1 cellular context compared by ENCODE assay signal in the genomic region with DNA sequence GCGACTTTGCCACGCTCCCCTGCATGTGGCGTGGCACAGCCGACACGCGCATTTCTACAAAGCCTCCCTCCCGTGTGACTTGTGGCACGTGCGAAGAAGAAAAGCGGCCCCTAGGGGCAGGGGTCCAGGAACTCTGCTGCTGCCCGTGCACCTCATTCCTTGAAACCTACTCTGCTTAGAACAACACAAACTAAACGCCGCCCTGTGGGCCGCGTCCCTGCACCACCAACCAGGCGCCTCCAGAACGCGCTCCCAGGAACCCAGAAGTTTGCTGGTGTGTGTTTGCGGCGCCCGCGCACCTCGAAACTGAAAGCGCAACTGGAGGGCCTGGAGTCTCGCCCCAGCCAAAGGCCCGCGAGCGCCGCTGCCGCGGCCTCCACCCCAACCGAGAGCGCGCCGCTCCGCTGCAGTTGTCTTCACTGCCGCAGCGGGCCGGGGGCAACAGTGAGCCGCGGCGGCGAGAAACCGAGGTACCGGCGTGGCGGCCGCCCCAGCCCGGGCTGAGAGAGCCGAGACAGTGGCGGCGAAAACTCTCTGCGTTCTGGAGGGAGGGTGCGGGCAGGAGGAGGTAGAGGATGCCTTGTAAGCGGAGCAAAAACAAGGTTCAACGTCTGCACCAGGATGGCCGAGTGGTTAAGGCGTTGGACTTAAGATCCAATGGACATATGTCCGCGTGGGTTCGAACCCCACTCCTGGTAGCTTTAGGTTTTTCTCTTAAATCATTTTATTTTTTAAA.
TF ChIP-seq lines count a peak whose summit lies in the region.

No MANE protein-coding gene starts in this region.

TF ChIP-seq in GM12878, 131 proteins besides CTCF, POLR2A, EP300 and RAD21 (continued from another document and continues in another):
- TF ChIP-seq, protein P1, sequence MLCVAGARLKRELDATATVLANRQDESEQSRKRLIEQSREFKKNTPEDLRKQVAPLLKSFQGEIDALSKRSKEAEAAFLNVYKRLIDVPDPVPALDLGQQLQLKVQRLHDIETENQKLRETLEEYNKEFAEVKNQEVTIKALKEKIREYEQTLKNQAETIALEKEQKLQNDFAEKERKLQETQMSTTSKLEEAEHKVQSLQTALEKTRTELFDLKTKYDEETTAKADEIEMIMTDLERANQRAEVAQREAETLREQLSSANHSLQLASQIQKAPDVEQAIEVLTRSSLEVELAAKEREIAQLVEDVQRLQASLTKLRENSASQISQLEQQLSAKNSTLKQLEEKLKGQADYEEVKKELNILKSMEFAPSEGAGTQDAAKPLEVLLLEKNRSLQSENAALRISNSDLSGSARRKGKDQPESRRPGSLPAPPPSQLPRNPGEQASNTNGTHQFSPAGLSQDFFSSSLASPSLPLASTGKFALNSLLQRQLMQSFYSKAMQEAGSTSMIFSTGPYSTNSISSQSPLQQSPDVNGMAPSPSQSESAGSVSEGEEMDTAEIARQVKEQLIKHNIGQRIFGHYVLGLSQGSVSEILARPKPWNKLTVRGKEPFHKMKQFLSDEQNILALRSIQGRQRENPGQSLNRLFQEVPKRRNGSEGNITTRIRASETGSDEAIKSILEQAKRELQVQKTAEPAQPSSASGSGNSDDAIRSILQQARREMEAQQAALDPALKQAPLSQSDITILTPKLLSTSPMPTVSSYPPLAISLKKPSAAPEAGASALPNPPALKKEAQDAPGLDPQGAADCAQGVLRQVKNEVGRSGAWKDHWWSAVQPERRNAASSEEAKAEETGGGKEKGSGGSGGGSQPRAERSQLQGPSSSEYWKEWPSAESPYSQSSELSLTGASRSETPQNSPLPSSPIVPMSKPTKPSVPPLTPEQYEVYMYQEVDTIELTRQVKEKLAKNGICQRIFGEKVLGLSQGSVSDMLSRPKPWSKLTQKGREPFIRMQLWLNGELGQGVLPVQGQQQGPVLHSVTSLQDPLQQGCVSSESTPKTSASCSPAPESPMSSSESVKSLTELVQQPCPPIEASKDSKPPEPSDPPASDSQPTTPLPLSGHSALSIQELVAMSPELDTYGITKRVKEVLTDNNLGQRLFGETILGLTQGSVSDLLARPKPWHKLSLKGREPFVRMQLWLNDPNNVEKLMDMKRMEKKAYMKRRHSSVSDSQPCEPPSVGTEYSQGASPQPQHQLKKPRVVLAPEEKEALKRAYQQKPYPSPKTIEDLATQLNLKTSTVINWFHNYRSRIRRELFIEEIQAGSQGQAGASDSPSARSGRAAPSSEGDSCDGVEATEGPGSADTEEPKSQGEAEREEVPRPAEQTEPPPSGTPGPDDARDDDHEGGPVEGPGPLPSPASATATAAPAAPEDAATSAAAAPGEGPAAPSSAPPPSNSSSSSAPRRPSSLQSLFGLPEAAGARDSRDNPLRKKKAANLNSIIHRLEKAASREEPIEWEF (IDR thresholded peaks at IDR 0.05; ENCODE audit: insufficient replicate concordance, low read depth, low read length) = no peak
- TF ChIP-seq ASH2L (IDR thresholded peaks at IDR 0.05; ENCODE audit: borderline replicate concordance, low read depth) = peak; percentile 100
- TF ChIP-seq SMC3 (IDR thresholded peaks at IDR 0.05; ENCODE audit: borderline replicate concordance, low read length) = peak; percentile 52
- 0 out of 2 replicates have a peak, but pooled peaks have one; percentile 7 for TF ChIP-seq ZNF384 (IDR thresholded peaks at IDR 0.05; ENCODE audit: borderline replicate concordance, low read depth, low read length)
- no peak for TF ChIP-seq RAD51 (IDR thresholded peaks at IDR 0.05)
- TF ChIP-seq MXI1 (IDR thresholded peaks at IDR 0.05; ENCODE audit: low read depth, low read length) = peak; percentile 80
- peak; percentile 64 for TF ChIP-seq FOXK2 (IDR thresholded peaks at IDR 0.05)
- TF ChIP-seq, protein P2, sequence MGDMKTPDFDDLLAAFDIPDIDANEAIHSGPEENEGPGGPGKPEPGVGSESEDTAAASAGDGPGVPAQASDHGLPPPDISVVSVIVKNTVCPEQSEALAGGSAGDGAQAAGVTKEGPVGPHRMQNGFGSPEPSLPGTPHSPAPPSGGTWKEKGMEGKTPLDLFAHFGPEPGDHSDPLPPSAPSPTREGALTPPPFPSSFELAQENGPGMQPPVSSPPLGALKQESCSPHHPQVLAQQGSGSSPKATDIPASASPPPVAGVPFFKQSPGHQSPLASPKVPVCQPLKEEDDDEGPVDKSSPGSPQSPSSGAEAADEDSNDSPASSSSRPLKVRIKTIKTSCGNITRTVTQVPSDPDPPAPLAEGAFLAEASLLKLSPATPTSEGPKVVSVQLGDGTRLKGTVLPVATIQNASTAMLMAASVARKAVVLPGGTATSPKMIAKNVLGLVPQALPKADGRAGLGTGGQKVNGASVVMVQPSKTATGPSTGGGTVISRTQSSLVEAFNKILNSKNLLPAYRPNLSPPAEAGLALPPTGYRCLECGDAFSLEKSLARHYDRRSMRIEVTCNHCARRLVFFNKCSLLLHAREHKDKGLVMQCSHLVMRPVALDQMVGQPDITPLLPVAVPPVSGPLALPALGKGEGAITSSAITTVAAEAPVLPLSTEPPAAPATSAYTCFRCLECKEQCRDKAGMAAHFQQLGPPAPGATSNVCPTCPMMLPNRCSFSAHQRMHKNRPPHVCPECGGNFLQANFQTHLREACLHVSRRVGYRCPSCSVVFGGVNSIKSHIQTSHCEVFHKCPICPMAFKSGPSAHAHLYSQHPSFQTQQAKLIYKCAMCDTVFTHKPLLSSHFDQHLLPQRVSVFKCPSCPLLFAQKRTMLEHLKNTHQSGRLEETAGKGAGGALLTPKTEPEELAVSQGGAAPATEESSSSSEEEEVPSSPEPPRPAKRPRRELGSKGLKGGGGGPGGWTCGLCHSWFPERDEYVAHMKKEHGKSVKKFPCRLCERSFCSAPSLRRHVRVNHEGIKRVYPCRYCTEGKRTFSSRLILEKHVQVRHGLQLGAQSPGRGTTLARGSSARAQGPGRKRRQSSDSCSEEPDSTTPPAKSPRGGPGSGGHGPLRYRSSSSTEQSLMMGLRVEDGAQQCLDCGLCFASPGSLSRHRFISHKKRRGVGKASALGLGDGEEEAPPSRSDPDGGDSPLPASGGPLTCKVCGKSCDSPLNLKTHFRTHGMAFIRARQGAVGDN (IDR thresholded peaks at IDR 0.05) = peak; percentile 70
- TF ChIP-seq, protein P3, sequence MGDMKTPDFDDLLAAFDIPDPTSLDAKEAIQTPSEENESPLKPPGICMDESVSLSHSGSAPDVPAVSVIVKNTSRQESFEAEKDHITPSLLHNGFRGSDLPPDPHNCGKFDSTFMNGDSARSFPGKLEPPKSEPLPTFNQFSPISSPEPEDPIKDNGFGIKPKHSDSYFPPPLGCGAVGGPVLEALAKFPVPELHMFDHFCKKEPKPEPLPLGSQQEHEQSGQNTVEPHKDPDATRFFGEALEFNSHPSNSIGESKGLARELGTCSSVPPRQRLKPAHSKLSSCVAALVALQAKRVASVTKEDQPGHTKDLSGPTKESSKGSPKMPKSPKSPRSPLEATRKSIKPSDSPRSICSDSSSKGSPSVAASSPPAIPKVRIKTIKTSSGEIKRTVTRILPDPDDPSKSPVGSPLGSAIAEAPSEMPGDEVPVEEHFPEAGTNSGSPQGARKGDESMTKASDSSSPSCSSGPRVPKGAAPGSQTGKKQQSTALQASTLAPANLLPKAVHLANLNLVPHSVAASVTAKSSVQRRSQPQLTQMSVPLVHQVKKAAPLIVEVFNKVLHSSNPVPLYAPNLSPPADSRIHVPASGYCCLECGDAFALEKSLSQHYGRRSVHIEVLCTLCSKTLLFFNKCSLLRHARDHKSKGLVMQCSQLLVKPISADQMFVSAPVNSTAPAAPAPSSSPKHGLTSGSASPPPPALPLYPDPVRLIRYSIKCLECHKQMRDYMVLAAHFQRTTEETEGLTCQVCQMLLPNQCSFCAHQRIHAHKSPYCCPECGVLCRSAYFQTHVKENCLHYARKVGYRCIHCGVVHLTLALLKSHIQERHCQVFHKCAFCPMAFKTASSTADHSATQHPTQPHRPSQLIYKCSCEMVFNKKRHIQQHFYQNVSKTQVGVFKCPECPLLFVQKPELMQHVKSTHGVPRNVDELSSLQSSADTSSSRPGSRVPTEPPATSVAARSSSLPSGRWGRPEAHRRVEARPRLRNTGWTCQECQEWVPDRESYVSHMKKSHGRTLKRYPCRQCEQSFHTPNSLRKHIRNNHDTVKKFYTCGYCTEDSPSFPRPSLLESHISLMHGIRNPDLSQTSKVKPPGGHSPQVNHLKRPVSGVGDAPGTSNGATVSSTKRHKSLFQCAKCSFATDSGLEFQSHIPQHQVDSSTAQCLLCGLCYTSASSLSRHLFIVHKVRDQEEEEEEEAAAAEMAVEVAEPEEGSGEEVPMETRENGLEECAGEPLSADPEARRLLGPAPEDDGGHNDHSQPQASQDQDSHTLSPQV (IDR thresholded peaks at IDR 0.05) = no peak
- TF ChIP-seq MYC (IDR thresholded peaks at IDR 0.05; ENCODE audit: insufficient read depth, insufficient read length, insufficient replicate concordance, low read length, severe bottlenecking) = peak; percentile 30
- TF ChIP-seq, protein P4, sequence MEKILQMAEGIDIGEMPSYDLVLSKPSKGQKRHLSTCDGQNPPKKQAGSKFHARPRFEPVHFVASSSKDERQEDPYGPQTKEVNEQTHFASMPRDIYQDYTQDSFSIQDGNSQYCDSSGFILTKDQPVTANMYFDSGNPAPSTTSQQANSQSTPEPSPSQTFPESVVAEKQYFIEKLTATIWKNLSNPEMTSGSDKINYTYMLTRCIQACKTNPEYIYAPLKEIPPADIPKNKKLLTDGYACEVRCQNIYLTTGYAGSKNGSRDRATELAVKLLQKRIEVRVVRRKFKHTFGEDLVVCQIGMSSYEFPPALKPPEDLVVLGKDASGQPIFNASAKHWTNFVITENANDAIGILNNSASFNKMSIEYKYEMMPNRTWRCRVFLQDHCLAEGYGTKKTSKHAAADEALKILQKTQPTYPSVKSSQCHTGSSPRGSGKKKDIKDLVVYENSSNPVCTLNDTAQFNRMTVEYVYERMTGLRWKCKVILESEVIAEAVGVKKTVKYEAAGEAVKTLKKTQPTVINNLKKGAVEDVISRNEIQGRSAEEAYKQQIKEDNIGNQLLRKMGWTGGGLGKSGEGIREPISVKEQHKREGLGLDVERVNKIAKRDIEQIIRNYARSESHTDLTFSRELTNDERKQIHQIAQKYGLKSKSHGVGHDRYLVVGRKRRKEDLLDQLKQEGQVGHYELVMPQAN (conservative IDR thresholded peaks at IDR 0.05) = peak; percentile 66; the same call in 1 of the 2 replicates
- TF ChIP-seq SIX5 (IDR thresholded peaks at IDR 0.05; ENCODE audit: low read depth, low read length, severe bottlenecking) = peak; percentile 3
- no peak for TF ChIP-seq SUPT20H (IDR thresholded peaks at IDR 0.05; ENCODE audit: borderline replicate concordance, control insufficient read depth, low read depth, low read length)
- 0 out of 2 replicates have a peak, but pooled peaks have one; percentile 42 for TF ChIP-seq TAF1 (IDR thresholded peaks at IDR 0.05; ENCODE audit: borderline replicate concordance, low read depth, low read length)
- peak; percentile 96 to 99 for TF ChIP-seq BHLHE40 (IDR thresholded peaks at IDR 0.05; ENCODE audit: borderline replicate concordance in 1 of 2, low read depth in 2 of 2, low read length in 1 of 2)
- TF ChIP-seq, protein P5, sequence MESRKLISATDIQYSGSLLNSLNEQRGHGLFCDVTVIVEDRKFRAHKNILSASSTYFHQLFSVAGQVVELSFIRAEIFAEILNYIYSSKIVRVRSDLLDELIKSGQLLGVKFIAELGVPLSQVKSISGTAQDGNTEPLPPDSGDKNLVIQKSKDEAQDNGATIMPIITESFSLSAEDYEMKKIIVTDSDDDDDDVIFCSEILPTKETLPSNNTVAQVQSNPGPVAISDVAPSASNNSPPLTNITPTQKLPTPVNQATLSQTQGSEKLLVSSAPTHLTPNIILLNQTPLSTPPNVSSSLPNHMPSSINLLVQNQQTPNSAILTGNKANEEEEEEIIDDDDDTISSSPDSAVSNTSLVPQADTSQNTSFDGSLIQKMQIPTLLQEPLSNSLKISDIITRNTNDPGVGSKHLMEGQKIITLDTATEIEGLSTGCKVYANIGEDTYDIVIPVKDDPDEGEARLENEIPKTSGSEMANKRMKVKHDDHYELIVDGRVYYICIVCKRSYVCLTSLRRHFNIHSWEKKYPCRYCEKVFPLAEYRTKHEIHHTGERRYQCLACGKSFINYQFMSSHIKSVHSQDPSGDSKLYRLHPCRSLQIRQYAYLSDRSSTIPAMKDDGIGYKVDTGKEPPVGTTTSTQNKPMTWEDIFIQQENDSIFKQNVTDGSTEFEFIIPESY (IDR thresholded peaks at IDR 0.05) = no peak
- TF ChIP-seq ZZZ3 (IDR thresholded peaks at IDR 0.05; ENCODE audit: control insufficient read depth, insufficient read length, low read depth) = no peak
- TF ChIP-seq, protein P6, sequence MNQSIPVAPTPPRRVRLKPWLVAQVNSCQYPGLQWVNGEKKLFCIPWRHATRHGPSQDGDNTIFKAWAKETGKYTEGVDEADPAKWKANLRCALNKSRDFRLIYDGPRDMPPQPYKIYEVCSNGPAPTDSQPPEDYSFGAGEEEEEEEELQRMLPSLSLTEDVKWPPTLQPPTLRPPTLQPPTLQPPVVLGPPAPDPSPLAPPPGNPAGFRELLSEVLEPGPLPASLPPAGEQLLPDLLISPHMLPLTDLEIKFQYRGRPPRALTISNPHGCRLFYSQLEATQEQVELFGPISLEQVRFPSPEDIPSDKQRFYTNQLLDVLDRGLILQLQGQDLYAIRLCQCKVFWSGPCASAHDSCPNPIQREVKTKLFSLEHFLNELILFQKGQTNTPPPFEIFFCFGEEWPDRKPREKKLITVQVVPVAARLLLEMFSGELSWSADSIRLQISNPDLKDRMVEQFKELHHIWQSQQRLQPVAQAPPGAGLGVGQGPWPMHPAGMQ (IDR thresholded peaks at IDR 0.05; ENCODE audit: borderline replicate concordance) = no peak
- peak; percentile 38; the same call in 1 of the 2 replicates for TF ChIP-seq SREBF1 (IDR thresholded peaks at IDR 0.05; ENCODE audit: low read length)
- peak; percentile 99 for TF ChIP-seq TARDBP (IDR thresholded peaks at IDR 0.05; ENCODE audit: borderline replicate concordance)
- TF ChIP-seq GABPA (IDR thresholded peaks at IDR 0.05; ENCODE audit: low read depth) = peak; percentile 73
- TF ChIP-seq IRF4 (IDR thresholded peaks at IDR 0.05; ENCODE audit: low read depth, low read length) = peak; percentile 60; the same call in 1 of the 2 replicates
- TF ChIP-seq KLF5 (IDR thresholded peaks at IDR 0.05; ENCODE audit: partially characterized antibody) = no peak
- peak; percentile 98; the same call in 1 of the 2 replicates for TF ChIP-seq RB1 (IDR thresholded peaks at IDR 0.05; ENCODE audit: borderline replicate concordance)
- peak; percentile 72; the same call in 1 of the 2 replicates for TF ChIP-seq CHD1 (IDR thresholded peaks at IDR 0.05; ENCODE audit: low read depth, low read length)
- TF ChIP-seq, protein P7, sequence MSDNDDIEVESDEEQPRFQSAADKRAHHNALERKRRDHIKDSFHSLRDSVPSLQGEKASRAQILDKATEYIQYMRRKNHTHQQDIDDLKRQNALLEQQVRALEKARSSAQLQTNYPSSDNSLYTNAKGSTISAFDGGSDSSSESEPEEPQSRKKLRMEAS (IDR thresholded peaks at IDR 0.05; ENCODE audit: low read depth, low read length) = peak; percentile 59; the same call in 1 of the 2 replicates
- peak; percentile 73; the same call in 1 of the 2 replicates for TF ChIP-seq TCF3 (IDR thresholded peaks at IDR 0.05; ENCODE audit: borderline replicate concordance, insufficient read depth, low read depth, low read length)
- TF ChIP-seq HDAC2 (IDR thresholded peaks at IDR 0.05) = no peak
- peak; percentile 63 for TF ChIP-seq HCFC1 (IDR thresholded peaks at IDR 0.05; ENCODE audit: low read length)
